ENCODE assay signal across 27 cellular contexts in the genomic region with DNA sequence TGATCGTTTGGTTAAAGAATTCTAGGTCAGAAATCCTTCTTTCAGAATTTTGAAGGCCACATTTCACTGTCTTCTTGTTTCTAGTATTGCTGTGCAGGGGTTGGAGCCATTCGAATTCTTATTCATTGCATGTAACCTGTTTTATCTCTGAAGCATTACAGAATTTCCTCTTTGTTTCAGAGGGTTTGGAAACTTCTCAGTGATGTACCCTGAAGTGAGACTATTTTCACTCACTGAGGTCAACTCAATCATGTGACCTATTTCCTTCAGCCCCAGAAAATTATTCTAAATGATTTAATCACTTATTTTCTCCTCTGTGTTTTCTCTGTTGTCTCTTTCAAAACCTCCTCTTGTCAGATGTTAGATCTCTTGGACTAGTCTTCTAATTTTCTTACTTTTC.
DNase-seq lines count a peak whose midpoint lies in the region; ATAC-seq, FAIRE-seq and TF ChIP-seq lines count a peak whose summit lies in the region.
"Had no signal": no experiment of that assay in that cellular context is flagged by ENCODE, and none has a peak within 500 bp of the region (broad histone marks: within the 10 kb centered on the region; RNA-seq: fewer than 3 reads in every experiment).

No MANE protein-coding gene starts in this region.

- H3K36me3 Mint-ChIP-seq in activated T-cell treated with anti-CD3 and anti-CD28 coated beads, Interleukin-2, amount 50 U/mL, for 24 hours (ENCODE audit: low read depth) = no peaks in the 10 kb centered on the region
- no peaks in the 10 kb centered on the region for H3K36me3 Mint-ChIP-seq in activated CD8-positive, alpha-beta T cell treated with anti-CD3 and anti-CD28 coated beads for 36 hours (ENCODE audit: low read depth)
- no peaks in the 10 kb centered on the region for H3K36me3 Mint-ChIP-seq in natural killer cell

- peaks cover 35% of the 10 kb centered on the region for H3K4me1 Mint-ChIP-seq in activated T-cell treated with anti-CD3 and anti-CD28 coated beads, Interleukin-2, amount 50 U/mL, for 24 hours (ENCODE audit: low read depth)
- H3K4me1 Mint-ChIP-seq in activated CD8-positive, alpha-beta T cell treated with anti-CD3 and anti-CD28 coated beads for 36 hours (ENCODE audit: low read depth) = peaks cover 20% of the 10 kb centered on the region
- H3K4me1 Mint-ChIP-seq in natural killer cell = peaks cover 17 to 18% of the 10 kb centered on the region in 2 donors

- no peaks in the 10 kb centered on the region for H3K27me3 Mint-ChIP-seq in activated T-cell treated with anti-CD3 and anti-CD28 coated beads, Interleukin-2, amount 50 U/mL, for 24 hours
- no peaks in the 10 kb centered on the region for H3K27me3 Mint-ChIP-seq in activated CD8-positive, alpha-beta T cell treated with anti-CD3 and anti-CD28 coated beads for 36 hours
- H3K27me3 Mint-ChIP-seq in natural killer cell (ENCODE audit: low read depth in 2 of 2) = peaks cover 5 to 26% of the 10 kb centered on the region in 2 donors

- H3K36me3 ChIP-seq in left lung = no peaks in the 10 kb centered on the region
- H3K36me3 ChIP-seq: BE2C, right lobe of liver, suprapubic skin had no signal

- peak overlapping the region; percentile 47 for H3K27ac Mint-ChIP-seq in activated T-cell treated with anti-CD3 and anti-CD28 coated beads, Interleukin-2, amount 50 U/mL, for 24 hours
- peak overlapping the region; percentile 23 for H3K27ac Mint-ChIP-seq in activated CD8-positive, alpha-beta T cell treated with anti-CD3 and anti-CD28 coated beads for 36 hours
- peak overlapping the region in 1 of 2 donors; percentile 47 for H3K27ac Mint-ChIP-seq in natural killer cell
- H3K27ac Mint-ChIP-seq: activated naive CD4-positive, alpha-beta T cell treated with anti-CD3 and anti-CD28 coated beads for 36 hours; nephron had no signal

- peak; percentile 45 for ATAC-seq in activated CD8-positive, alpha-beta T cell treated with anti-CD3 and anti-CD28 coated beads for 36 hours
- ATAC-seq in natural killer cell = peak in 1 of 3 donors; percentile 53
- ATAC-seq in GM21447 (IDR thresholded peaks at IDR 0.05; ENCODE audit: unreplicated experiment) = no peak
- no peak for ATAC-seq in left lung
- ATAC-seq: A549, left colon, right lobe of liver, Right ventricle myocardium inferior had no signal

- intact Hi-C loops in activated CD8-positive, alpha-beta T cell treated with anti-CD3 and anti-CD28 coated beads for 36 hours (cut with micrococcal nuclease) = no loop called here
- intact Hi-C loops in natural killer cell (cut with micrococcal nuclease) (no loop called here), left lung (cut with DNase I) (no loop called here)

- H3K4me3 Mint-ChIP-seq in activated T-cell treated with anti-CD3 and anti-CD28 coated beads, Interleukin-2, amount 50 U/mL, for 24 hours = no peak overlapping the region
- H3K4me3 Mint-ChIP-seq in activated CD8-positive, alpha-beta T cell treated with anti-CD3 and anti-CD28 coated beads for 36 hours = no peak overlapping the region
- H3K4me3 Mint-ChIP-seq in natural killer cell = peak overlapping the region; percentile 7
- H3K4me3 Mint-ChIP-seq: activated naive CD4-positive, alpha-beta T cell treated with anti-CD3 and anti-CD28 coated beads for 36 hours; nephron had no signal

- H3K4me1 ChIP-seq in left lung = no peaks in the 10 kb centered on the region
- H3K4me1 ChIP-seq: A549, BE2C, right lobe of liver, suprapubic skin had no signal

- FAIRE-seq in GM18507 (lab: Jason Lieb, UNC) = peak; percentile 50
- FAIRE-seq: A549, astrocyte, urothelium cell line had no signal

- peaks cover 5 to 16% of the 10 kb centered on the region in 2 donors for H3K27me3 ChIP-seq in left lung
- H3K27me3 ChIP-seq: right lobe of liver had no signal

- H3K9me3 Mint-ChIP-seq in activated T-cell treated with anti-CD3 and anti-CD28 coated beads, Interleukin-2, amount 50 U/mL, for 24 hours = no peaks in the 10 kb centered on the region
- H3K9me3 Mint-ChIP-seq in activated CD8-positive, alpha-beta T cell treated with anti-CD3 and anti-CD28 coated beads for 36 hours = no peaks in the 10 kb centered on the region
- H3K9me3 Mint-ChIP-seq in natural killer cell = no peaks in the 10 kb centered on the region
- H3K9me3 Mint-ChIP-seq: activated naive CD4-positive, alpha-beta T cell treated with anti-CD3 and anti-CD28 coated beads for 36 hours had no signal

- no peak for TF ChIP-seq CTCF in activated CD8-positive, alpha-beta T cell treated with anti-CD3 and anti-CD28 coated beads for 36 hours (IDR thresholded peaks at IDR 0.05)
- TF ChIP-seq CTCF in natural killer cell (IDR thresholded peaks at IDR 0.05) (no peak), left lung (IDR thresholded peaks at IDR 0.05) (no peak)

- H3K27ac ChIP-seq in left lung = no peak overlapping the region
- H3K27ac ChIP-seq: A549, dorsolateral prefrontal cortex, right lobe of liver, suprapubic skin had no signal

- DNase-seq in activated T-cell treated with anti-CD3 and anti-CD28 coated beads, Interleukin-2, amount 50 U/mL, for 24 hours = no peak
- no peak for DNase-seq in activated T-cell treated with anti-CD3 and anti-CD28 coated beads, Interleukin-2, amount 50 U/mL, for 1 hour
- DNase-seq in GM18507 (ENCODE audit: extremely low spot score, insufficient read length, low read depth) (no peak), natural killer cell (no peak), left lung (no peak), NCI-H524 (lab: John Stamatoyannopoulos, UW) (no peak)
- no peak for DNase-seq in activated CD8-positive, alpha-beta T cell treated with anti-CD3 and anti-CD28 coated beads for 36 hours
- DNase-seq: activated CD8-positive, alpha-beta memory T cell treated with anti-CD3 and anti-CD28 coated beads, Interleukin-2, amount 50 U/mL, for 4 hours; activated naive CD4-positive, alpha-beta T cell treated with anti-CD3 and anti-CD28 coated beads for 36 hours; BE2C; central memory CD4-positive, alpha-beta T cell; dorsolateral prefrontal cortex; H7; head of caudate nucleus; left colon; NCI-H146; NCI-H69; right lobe of liver; stimulated activated CD4-positive, alpha-beta T cell treated with anti-CD3 and anti-CD28 coated beads, Interleukin-15, amount 100 ng/mL, for 24 hours; stimulated activated CD8-positive, alpha-beta memory T cell treated with anti-CD3 and anti-CD28 coated beads, Interleukin-4, amount 100 ng/mL, for 48 hours had no signal

- CTCF ChIA-PET in activated CD8-positive, alpha-beta T cell treated with anti-CD3 and anti-CD28 coated beads for 36 hours (lab: Charles Lee) = interaction anchor here (1.4 kb wide), 1 partner anchor 211 kb away, joined by 4 read pairs; no protein-coding TSS in a partner anchor

- no peak overlapping the region for H3K4me3 ChIP-seq in left lung
- H3K4me3 ChIP-seq: A549, dorsolateral prefrontal cortex, right lobe of liver, suprapubic skin had no signal

- H3K9me3 ChIP-seq in left lung = no peaks in the 10 kb centered on the region
- H3K9me3 ChIP-seq: A549, BE2C, right lobe of liver, suprapubic skin had no signal

- POLR2A ChIA-PET in activated CD8-positive, alpha-beta T cell treated with anti-CD3 and anti-CD28 coated beads for 36 hours (lab: Charles Lee) = no interaction called here
